Comparison of ENCODE assay signal across 9 cellular contexts in genomic region chr12:46368138-46368537, GRCh38. TPM values are rescaled to one million over a fixed set of nuclear protein-coding genes. Genes with fewer than 3 reads are reported as not detected.
DNase-seq lines count a peak whose midpoint lies in the region; ATAC-seq and TF ChIP-seq lines count a peak whose summit lies in the region.
"Had no signal": no experiment of that assay in that cellular context is flagged by ENCODE, and none has a peak within 500 bp of the region (broad histone marks: within the 10 kb centered on the region; RNA-seq: fewer than 3 reads in every experiment).

No MANE protein-coding gene starts in this region.

- no peak overlapping the region for H3K27ac ChIP-seq in AG04450 (ENCODE audit: low read depth, low read length)
- H3K27ac ChIP-seq in effector memory CD4-positive, alpha-beta T cell (ENCODE audit: insufficient read depth, low read length, poor library complexity, severe bottlenecking), result peak overlapping the region; percentile 6

- ATAC-seq in natural killer cell treated with Interleukin-12 subunit alpha and Interleukin-12 subunit beta and Interleukin-15 and Interleukin-18, amount 100 ng/mL, for 72 hours, result no peak
- ATAC-seq in GM19023 (IDR thresholded peaks at IDR 0.05; ENCODE audit: unreplicated experiment) (no peak), HG02642 (IDR thresholded peaks at IDR 0.05; ENCODE audit: poor library complexity, unreplicated experiment) (no peak)

- H3K9me3 ChIP-seq in AG04450 (ENCODE audit: control insufficient read depth, insufficient read depth, low read length), result peaks cover 5% of the 10 kb centered on the region; the same call in 1 of the 2 replicates
- no peaks in the 10 kb centered on the region for H3K9me3 ChIP-seq in effector memory CD4-positive, alpha-beta T cell (ENCODE audit: control insufficient read depth, low read length)

- H3K27me3 Mint-ChIP-seq in natural killer cell treated with Interleukin-12 subunit alpha and Interleukin-12 subunit beta and Interleukin-15 and Interleukin-18, amount 100 ng/mL, for 72 hours, result no peaks in the 10 kb centered on the region

- H3K4me1 Mint-ChIP-seq in natural killer cell treated with Interleukin-12 subunit alpha and Interleukin-12 subunit beta and Interleukin-15 and Interleukin-18, amount 100 ng/mL, for 72 hours (ENCODE audit: low read depth in 2 of 2), result peaks cover 62 to 64% of the 10 kb centered on the region in 2 donors

- H3K4me3 Mint-ChIP-seq in natural killer cell treated with Interleukin-12 subunit alpha and Interleukin-12 subunit beta and Interleukin-15 and Interleukin-18, amount 100 ng/mL, for 72 hours, result peak overlapping the region; percentile 64

- H3K4me3 ChIP-seq in AG04450 (ENCODE audit: low read depth, low read length), result peak overlapping the region; percentile 95
- H3K4me3 ChIP-seq in effector memory CD4-positive, alpha-beta T cell (ENCODE audit: insufficient read depth, low read depth, low read length, poor library complexity, severe bottlenecking), result no peak overlapping the region

- no peak for TF ChIP-seq CTCF in AG04450 (IDR thresholded peaks at IDR 0.05; ENCODE audit: low read depth, low read length)

- peak overlapping the region; percentile 62 to 83 for H3K27ac Mint-ChIP-seq in natural killer cell treated with Interleukin-12 subunit alpha and Interleukin-12 subunit beta and Interleukin-15 and Interleukin-18, amount 100 ng/mL, for 72 hours

- H3K36me3 Mint-ChIP-seq in natural killer cell treated with Interleukin-12 subunit alpha and Interleukin-12 subunit beta and Interleukin-15 and Interleukin-18, amount 100 ng/mL, for 72 hours, result peaks cover 65% of the 10 kb centered on the region

- POLR2A ChIA-PET in AG04450 (lab: Yijun Ruan, JAX), result interaction anchor here (0.6 to 2.1 kb wide), 6 partner anchors 11 to 264 kb away, joined by 3 to 8 read pairs (median 4); no protein-coding TSS in a partner anchor

- H3K36me3 ChIP-seq in effector memory CD4-positive, alpha-beta T cell (ENCODE audit: control insufficient read depth, insufficient read depth, low read length), result peaks cover 72% of the 10 kb centered on the region

- peaks cover 34% of the 10 kb centered on the region for H3K4me1 ChIP-seq in effector memory CD4-positive, alpha-beta T cell (ENCODE audit: control insufficient read depth, insufficient read depth, low read length, poor library complexity, severe bottlenecking)

- DNase-seq in AG04450 (ENCODE audit: low read depth, low spot score) (no peak), NAMALWA (ENCODE audit: low spot score) (peak; percentile 4), NCI-H2227 treated with DMSO at 0.1 percent for 48 hours (lab: John Stamatoyannopoulos, UW) (no peak)
- DNase-seq in effector memory CD4-positive, alpha-beta T cell, result no peak
- no peak for DNase-seq in natural killer cell treated with Interleukin-12 subunit alpha and Interleukin-12 subunit beta and Interleukin-15 and Interleukin-18, amount 100 ng/mL, for 72 hours (ENCODE audit: low spot score)
- DNase-seq in effector CD4-positive, alpha-beta T cell, result no peak
- DNase-seq: trophoblast cell had no signal

- H3K27me3 ChIP-seq in AG04450 (ENCODE audit: control insufficient read depth, insufficient read depth, low read length), result no peaks in the 10 kb centered on the region
- H3K27me3 ChIP-seq in effector memory CD4-positive, alpha-beta T cell (replicated peaks; ENCODE audit: control insufficient read depth, insufficient read depth, low read length, poor library complexity, severe bottlenecking), result no peaks in the 10 kb centered on the region

- H3K9me3 Mint-ChIP-seq in natural killer cell treated with Interleukin-12 subunit alpha and Interleukin-12 subunit beta and Interleukin-15 and Interleukin-18, amount 100 ng/mL, for 72 hours, result no peaks in the 10 kb centered on the region

- CTCF ChIA-PET in AG04450 (lab: Charles Lee), result no interaction called here

RNA-seq across cellular contexts. Expression of gene SLC38A2, which starts 4.4 kb away (rescaled TPM):
- polyA plus RNA-seq in AG04450 (2011; rRNA removed), result 520 and 749 TPM in 2 replicates
- polyA minus RNA-seq in AG04450 (2011; rRNA and poly(A)+ RNA removed), result 432 and 681 TPM in 2 replicates
- total RNA-seq in natural killer cell treated with Interleukin-12 subunit alpha and Interleukin-12 subunit beta and Interleukin-15 and Interleukin-18, amount 100 ng/mL, for 72 hours, result 100 to 1,000 TPM; 129 to 192 TPM
